4 cellular contexts compared by ENCODE assay signal in genomic region chr16:204046-204445, GRCh38. TPM values are rescaled to one million over a fixed set of nuclear protein-coding genes. Genes with fewer than 3 reads are reported as not detected.
"Had no signal": no experiment of that assay in that cellular context is flagged by ENCODE, and none has a peak within 500 bp of the region (broad histone marks: within the 10 kb centered on the region; RNA-seq: fewer than 3 reads in every experiment).

No MANE protein-coding gene starts in this region.

RNA-seq across cellular contexts. Expression of gene HBQ1, which starts 23.8 kb away (rescaled TPM):
- total RNA-seq: HT-29, IMR-90 had no signal

RNA-seq across cellular contexts. Expression of gene HBA1, which starts 27.6 kb away (rescaled TPM):
- total RNA-seq: HepG2, HT-29, HT1080, IMR-90 had no signal

RNA-seq across cellular contexts. Expression of gene HBA2, which starts 31.4 kb away (rescaled TPM):
- total RNA-seq: HepG2, HT-29, HT1080, IMR-90 had no signal
- polyA plus RNA-seq: HepG2, IMR-90 had no signal
